10 cellular contexts compared by ENCODE assay signal in genomic region chrX:68894513-68895338, GRCh38.
DNase-seq lines count a peak whose midpoint lies in the region; ATAC-seq, FAIRE-seq and TF ChIP-seq lines count a peak whose summit lies in the region.
"Had no signal": no experiment of that assay in that cellular context is flagged by ENCODE, and none has a peak within 500 bp of the region (broad histone marks: within the 10 kb centered on the region; RNA-seq: fewer than 3 reads in every experiment).

No MANE protein-coding gene starts in this region.

- TF ChIP-seq CTCF in Calu3 (IDR thresholded peaks at IDR 0.05; ENCODE audit: unreplicated experiment) (no peak), neural progenitor cell (IDR thresholded peaks at IDR 0.05) (no peak)

- DNase-seq in Calu3 = peak; percentile 21
- DNase-seq in NCI-H1436 treated with DMSO at 0.1 percent for 48 hours (lab: John Stamatoyannopoulos, UW) = peak; percentile 66
- DNase-seq in frontal cortex (ENCODE audit: low spot score in 2 of 2) = peak; percentile 46 to 47
- DNase-seq in neural progenitor cell (ENCODE audit: low spot score) = peak; percentile 77
- no peak for DNase-seq in RKO (ENCODE audit: low spot score)
- no peak for DNase-seq in GM12892 (ENCODE audit: insufficient read length)
- no peak for DNase-seq in dedifferentiated amniotic fluid mesenchymal stem cell (ENCODE audit: extremely low spot score)

- H3K36me3 Mint-ChIP-seq in Calu3 (ENCODE audit: insufficient read depth, unreplicated experiment) (no peaks in the 10 kb centered on the region), neural progenitor cell (no peaks in the 10 kb centered on the region)
- no peaks in the 10 kb centered on the region for H3K36me3 Mint-ChIP-seq in activated T-helper 17 cell treated with anti-CD3 and anti-CD28 coated beads, Interleukin-2, amount 50 U/mL, for 72 hours (ENCODE audit: low read depth)

- FAIRE-seq in frontal cortex (lab: Jason Lieb, UNC) (no peak), GM12892 (lab: Jason Lieb, UNC) (no peak)
- FAIRE-seq: endometrium had no signal

- peak overlapping the region; percentile 10 for H3K4me3 ChIP-seq in neural progenitor cell

- peak overlapping the region; percentile 60 for H3K27ac Mint-ChIP-seq in Calu3 (ENCODE audit: unreplicated experiment)
- no peak overlapping the region for H3K27ac Mint-ChIP-seq in activated T-helper 17 cell treated with anti-CD3 and anti-CD28 coated beads, Interleukin-2, amount 50 U/mL, for 72 hours
- no peak overlapping the region for H3K27ac Mint-ChIP-seq in neural progenitor cell

- H3K9ac ChIP-seq in neural progenitor cell = no peak overlapping the region

- peaks cover 26% of the 10 kb centered on the region for H3K4me1 ChIP-seq in neural progenitor cell

- no peak overlapping the region for H2AFZ ChIP-seq in neural progenitor cell (replicated peaks)

- intact Hi-C loops in Calu3 (cut with micrococcal nuclease; ENCODE audit: unreplicated experiment) = loop anchor here (2.0 kb wide), 1 partner anchor 66 kb away; the partner anchor contains the start of gene EFNB1

- peak; percentile 65 for ATAC-seq in activated T-helper 17 cell treated with anti-CD3 and anti-CD28 coated beads, Interleukin-2, amount 50 U/mL, for 72 hours (replicated peaks)
- ATAC-seq: HCT116 had no signal

- peaks cover 5% of the 10 kb centered on the region for H3F3A ChIP-seq in neural progenitor cell (ENCODE audit: low read depth)

- peaks cover 13% of the 10 kb centered on the region for H3K27me3 ChIP-seq in neural progenitor cell

- H4K20me1 ChIP-seq in neural progenitor cell (ENCODE audit: low read depth) = no peaks in the 10 kb centered on the region

- no peaks in the 10 kb centered on the region for H3K9me3 ChIP-seq in neural progenitor cell (ENCODE audit: low read depth)

- H3K79me2 ChIP-seq in neural progenitor cell (ENCODE audit: low read depth) = no peaks in the 10 kb centered on the region

- no peak overlapping the region for H3K27ac ChIP-seq in neural progenitor cell

- TF ChIP-seq POLR2A in GM12892 (IDR thresholded peaks at IDR 0.05; ENCODE audit: low read depth, low read length) = no peak

- peak overlapping the region; percentile 65 for H3K4me2 ChIP-seq in neural progenitor cell

- peaks cover 15% of the 10 kb centered on the region for H3K4me1 Mint-ChIP-seq in Calu3 (ENCODE audit: low read depth, unreplicated experiment)
- H3K4me1 Mint-ChIP-seq in activated T-helper 17 cell treated with anti-CD3 and anti-CD28 coated beads, Interleukin-2, amount 50 U/mL, for 72 hours = no peaks in the 10 kb centered on the region
- peaks cover 44% of the 10 kb centered on the region for H3K4me1 Mint-ChIP-seq in neural progenitor cell

- no peaks in the 10 kb centered on the region for H3K36me3 ChIP-seq in neural progenitor cell

- CTCF ChIA-PET in Calu3 (lab: Charles Lee) = interaction anchor here (0.6 to 2.5 kb wide), 8 partner anchors 10 to 1351 kb away, joined by 3 to 16 read pairs (median 6); partner anchors contain the start of gene EFNB1

- peak overlapping the region; percentile 28 for H3K4me3 Mint-ChIP-seq in Calu3 (ENCODE audit: low read depth, unreplicated experiment)
- H3K4me3 Mint-ChIP-seq in activated T-helper 17 cell treated with anti-CD3 and anti-CD28 coated beads, Interleukin-2, amount 50 U/mL, for 72 hours = peak overlapping the region; percentile 33
- no peak overlapping the region for H3K4me3 Mint-ChIP-seq in neural progenitor cell

- no TSS peak for BruUV-seq in Calu3 (replicated peaks; lab: Mats Ljungman, UMichigan)

- no peaks in the 10 kb centered on the region for H3K9me3 Mint-ChIP-seq in Calu3 (ENCODE audit: low read depth, unreplicated experiment)
- H3K9me3 Mint-ChIP-seq in activated T-helper 17 cell treated with anti-CD3 and anti-CD28 coated beads, Interleukin-2, amount 50 U/mL, for 72 hours = no peaks in the 10 kb centered on the region
- peaks cover 24% of the 10 kb centered on the region for H3K9me3 Mint-ChIP-seq in neural progenitor cell

- H3K27me3 Mint-ChIP-seq in Calu3 (ENCODE audit: unreplicated experiment) (no peaks in the 10 kb centered on the region), neural progenitor cell (ENCODE audit: insufficient read depth, low read depth) (peaks cover 23% of the 10 kb centered on the region)
- no peaks in the 10 kb centered on the region for H3K27me3 Mint-ChIP-seq in activated T-helper 17 cell treated with anti-CD3 and anti-CD28 coated beads, Interleukin-2, amount 50 U/mL, for 72 hours

Comparison
In these comparisons a context has a peak if more than half of its experiments do, and no peak if none do; other contexts are left out.
1. DNase-seq: peak in Calu3 (single experiment), NCI-H1436 treated with DMSO at 0.1 percent for 48 hours (single experiment), frontal cortex (2 of 2) and neural progenitor cell (single experiment); none in RKO (single experiment), GM12892 (single experiment) and dedifferentiated amniotic fluid mesenchymal stem cell (single experiment).